ENCODE assay signal across 1 cellular context in genomic region chr4:127783026-127783769, GRCh38.
A peak's percentile ranks its signal among the peaks of the same experiment; 100 is the strongest.
TF ChIP-seq lines count a peak whose summit lies in the region.

No MANE protein-coding gene starts in this region.

TF ChIP-seq in K562, 482 proteins besides CTCF, POLR2A, EP300 and RAD21 (continued from another document and continues in another):
- TF ChIP-seq CUX1 (CRISPR knock-in tag; IDR thresholded peaks at IDR 0.05) (no peak), AFF4 (CRISPR knock-in tag; IDR thresholded peaks at IDR 0.05) (0 out of 2 replicates have a peak, but pooled peaks have one; percentile 11), ARID4B (CRISPR knock-in tag; IDR thresholded peaks at IDR 0.05) (peak; percentile 31; the same call in 1 of the 2 replicates), RBBP5 (IDR thresholded peaks at IDR 0.05; ENCODE audit: borderline replicate concordance, insufficient read depth, low read length, poor library complexity, severe bottlenecking) (peak; percentile 4), NFE2L1 (tag; IDR thresholded peaks at IDR 0.05; ENCODE audit: borderline replicate concordance, low read depth) (no peak), GTF2B (IDR thresholded peaks at IDR 0.05; ENCODE audit: extremely low read depth, insufficient read length) (no peak), KLF16 (IDR thresholded peaks at IDR 0.05) (no peak), HNRNPLL (IDR thresholded peaks at IDR 0.05; ENCODE audit: low read depth, low read length, poor library complexity, severe bottlenecking) (peak; percentile 49), MTA2 (IDR thresholded peaks at IDR 0.05; ENCODE audit: low read depth) (no peak), TAF1 (IDR thresholded peaks at IDR 0.05; ENCODE audit: control insufficient read depth, extremely low read depth, insufficient read depth, low read length, severe bottlenecking) (peak; percentile 16), XRCC5 (IDR thresholded peaks at IDR 0.05; ENCODE audit: low read depth, low read length) (no peak), FOXK2 (conservative IDR thresholded peaks at IDR 0.05 in 1 of 2, IDR thresholded peaks at IDR 0.05 in 1 of 2; ENCODE audit: low read depth in 2 of 2) (peak in 1 of 2 experiments; percentile 62; a peak in 2 of 4 replicates), MGA (IDR thresholded peaks at IDR 0.05) (peak; percentile 37; the same call in 1 of the 2 replicates), ZBED1 (IDR thresholded peaks at IDR 0.05) (no peak), ZC3H4 (CRISPR knock-in tag; IDR thresholded peaks at IDR 0.05; ENCODE audit: borderline replicate concordance) (peak; percentile 22; the same call in 1 of the 2 replicates), RHOXF2B (CRISPR knock-in tag; conservative IDR thresholded peaks at IDR 0.05) (no peak), RNF2 (IDR thresholded peaks at IDR 0.05) (no peak)
